1 cellular context compared by ENCODE assay signal in genomic region chr1:21821385-21822019, GRCh38.
TF ChIP-seq lines count a peak whose summit lies in the region.

No MANE protein-coding gene starts in this region.

TF ChIP-seq in HepG2, 621 proteins besides CTCF, POLR2A, EP300 and RAD21:
- TF ChIP-seq ZNF770 (CRISPR knock-in tag; IDR thresholded peaks at IDR 0.05) (peak; percentile 68), ZNF891 (CRISPR knock-in tag; IDR thresholded peaks at IDR 0.05) (no peak)
